In genomic region chr20:47612670-47613069, GRCh38 we compare ENCODE assay signal across 16 cellular contexts.
DNase-seq lines count a peak whose midpoint lies in the region; ATAC-seq, FAIRE-seq and TF ChIP-seq lines count a peak whose summit lies in the region.
"Had no signal": no experiment of that assay in that cellular context is flagged by ENCODE, and none has a peak within 500 bp of the region (broad histone marks: within the 10 kb centered on the region; RNA-seq: fewer than 3 reads in every experiment).

No MANE protein-coding gene starts in this region.

- H3K79me2 ChIP-seq in Karpas-422 (ENCODE audit: low read length) = peaks cover 88% of the 10 kb centered on the region

- no peak overlapping the region for H3K4me3 ChIP-seq in Karpas-422 (ENCODE audit: low read length)
- H3K4me3 ChIP-seq: neural progenitor cell, PC-9 had no signal

- H3K27me3 Mint-ChIP-seq in activated T-cell treated with anti-CD3 and anti-CD28 coated beads, Interleukin-2, amount 50 U/mL, for 24 hours = no peaks in the 10 kb centered on the region
- no peaks in the 10 kb centered on the region for H3K27me3 Mint-ChIP-seq in activated T-helper 17 cell treated with anti-CD3 and anti-CD28 coated beads, Interleukin-2, amount 50 U/mL, for 72 hours
- no peaks in the 10 kb centered on the region for H3K27me3 Mint-ChIP-seq in natural killer cell (ENCODE audit: low read depth in 2 of 2)

- H3K9me2 ChIP-seq in Karpas-422 (replicated peaks; ENCODE audit: insufficient read depth, low read length) = no peaks in the 10 kb centered on the region

- intact Hi-C loops in natural killer cell (cut with micrococcal nuclease) = no loop called here

- H3K36me3 Mint-ChIP-seq in activated T-cell treated with anti-CD3 and anti-CD28 coated beads, Interleukin-2, amount 50 U/mL, for 24 hours (ENCODE audit: low read depth) = peaks cover 74% of the 10 kb centered on the region
- H3K36me3 Mint-ChIP-seq in activated T-helper 17 cell treated with anti-CD3 and anti-CD28 coated beads, Interleukin-2, amount 50 U/mL, for 72 hours (ENCODE audit: low read depth) = peaks cover 53% of the 10 kb centered on the region
- no peaks in the 10 kb centered on the region for H3K36me3 Mint-ChIP-seq in natural killer cell
- H3K36me3 Mint-ChIP-seq: neural progenitor cell had no signal

- peak overlapping the region; percentile 40 for H3K4me2 ChIP-seq in Karpas-422 (ENCODE audit: low read depth, low read length, poor library complexity, severe bottlenecking)
- H3K4me2 ChIP-seq: neural progenitor cell, PC-9 had no signal

- H3K36me3 ChIP-seq in Karpas-422 (ENCODE audit: insufficient read depth, low read length) = no peaks in the 10 kb centered on the region
- H3K36me3 ChIP-seq: neural progenitor cell had no signal

- no peak for TF ChIP-seq POLR2A in GM12891 (IDR thresholded peaks at IDR 0.05; ENCODE audit: low read depth, low read length)

- peak overlapping the region; percentile 78 for H3K27ac ChIP-seq in Karpas-422 (ENCODE audit: low read length)
- H3K27ac ChIP-seq: neural progenitor cell, PC-9, VCaP had no signal

- no peaks in the 10 kb centered on the region for H3K9me3 ChIP-seq in Karpas-422 (ENCODE audit: low read length)

- H2AFZ ChIP-seq in Karpas-422 (ENCODE audit: low read length) = no peak overlapping the region
- H2AFZ ChIP-seq: neural progenitor cell, PC-9 had no signal

- DNase-seq in activated T-cell treated with anti-CD3 and anti-CD28 coated beads, Interleukin-2, amount 50 U/mL, for 24 hours = no peak
- DNase-seq in activated T-cell treated with anti-CD3 and anti-CD28 coated beads, Interleukin-2, amount 50 U/mL, for 1 hour = no peak
- DNase-seq in Karpas-422 (peak; percentile 60), natural killer cell (no peak), SIG-M5 (lab: John Stamatoyannopoulos, UW) (no peak), GM12891 (ENCODE audit: insufficient read length, low spot score) (no peak)
- DNase-seq: mesendoderm, NCI-H187 treated with DMSO at 0.1 percent for 48 hours, NCI-H526, PC-9 had no signal

- peaks cover 23% of the 10 kb centered on the region for H3K4me1 ChIP-seq in Karpas-422 (ENCODE audit: low read length)
- H3K4me1 ChIP-seq: neural progenitor cell had no signal

- TF ChIP-seq CTCF in natural killer cell (IDR thresholded peaks at IDR 0.05) = no peak

- peaks cover 83% of the 10 kb centered on the region for H3K4me1 Mint-ChIP-seq in activated T-cell treated with anti-CD3 and anti-CD28 coated beads, Interleukin-2, amount 50 U/mL, for 24 hours (ENCODE audit: low read depth)
- H3K4me1 Mint-ChIP-seq in activated T-helper 17 cell treated with anti-CD3 and anti-CD28 coated beads, Interleukin-2, amount 50 U/mL, for 72 hours = peaks cover 26% of the 10 kb centered on the region
- peaks cover 26 to 34% of the 10 kb centered on the region in 2 donors for H3K4me1 Mint-ChIP-seq in natural killer cell

- no peaks in the 10 kb centered on the region for H3K27me3 ChIP-seq in Karpas-422 (ENCODE audit: low read length)
- H3K27me3 ChIP-seq: neural progenitor cell had no signal

- no peak for ATAC-seq in activated T-helper 17 cell treated with anti-CD3 and anti-CD28 coated beads, Interleukin-2, amount 50 U/mL, for 72 hours (replicated peaks)
- no peak for ATAC-seq in natural killer cell
- no peak for ATAC-seq in GM21528 (IDR thresholded peaks at IDR 0.05; ENCODE audit: low FRiP score, unreplicated experiment)

- no peak overlapping the region for H3K9ac ChIP-seq in Karpas-422 (ENCODE audit: low read length)
- H3K9ac ChIP-seq: neural progenitor cell had no signal

- no peak for FAIRE-seq in GM12891 (lab: Jason Lieb, UNC)
- FAIRE-seq: D721Med, keratinocyte had no signal

- H4K20me1 ChIP-seq in Karpas-422 (ENCODE audit: insufficient read depth, low read depth, low read length) = no peaks in the 10 kb centered on the region

- peak overlapping the region; percentile 97 for H3K27ac Mint-ChIP-seq in activated T-cell treated with anti-CD3 and anti-CD28 coated beads, Interleukin-2, amount 50 U/mL, for 24 hours
- H3K27ac Mint-ChIP-seq in activated T-helper 17 cell treated with anti-CD3 and anti-CD28 coated beads, Interleukin-2, amount 50 U/mL, for 72 hours = peak overlapping the region; percentile 99
- peak overlapping the region; percentile 16 to 89 for H3K27ac Mint-ChIP-seq in natural killer cell
- H3K27ac Mint-ChIP-seq: neural progenitor cell had no signal

- no peaks in the 10 kb centered on the region for H3K9me3 Mint-ChIP-seq in activated T-cell treated with anti-CD3 and anti-CD28 coated beads, Interleukin-2, amount 50 U/mL, for 24 hours
- no peaks in the 10 kb centered on the region for H3K9me3 Mint-ChIP-seq in activated T-helper 17 cell treated with anti-CD3 and anti-CD28 coated beads, Interleukin-2, amount 50 U/mL, for 72 hours
- no peaks in the 10 kb centered on the region for H3K9me3 Mint-ChIP-seq in natural killer cell
- H3K9me3 Mint-ChIP-seq: neural progenitor cell had no signal

- H3K4me3 Mint-ChIP-seq in activated T-cell treated with anti-CD3 and anti-CD28 coated beads, Interleukin-2, amount 50 U/mL, for 24 hours = no peak overlapping the region
- H3K4me3 Mint-ChIP-seq in activated T-helper 17 cell treated with anti-CD3 and anti-CD28 coated beads, Interleukin-2, amount 50 U/mL, for 72 hours = peak overlapping the region; percentile 37
- H3K4me3 Mint-ChIP-seq in natural killer cell = no peak overlapping the region
- H3K4me3 Mint-ChIP-seq: neural progenitor cell had no signal

TF ChIP-seq in GM12891, 5 proteins besides CTCF, POLR2A, EP300 and RAD21:
- TF ChIP-seq TAF1 (IDR thresholded peaks at IDR 0.05; ENCODE audit: low read depth, low read length) (no peak), PAX5 (IDR thresholded peaks at IDR 0.05; ENCODE audit: insufficient read depth, low read length, severe bottlenecking) (no peak), POLR2AphosphoS5 (IDR thresholded peaks at IDR 0.05; ENCODE audit: low read depth, low read length) (no peak), SPI1 (IDR thresholded peaks at IDR 0.05; ENCODE audit: low read depth, low read length) (no peak), POU2F2 (IDR thresholded peaks at IDR 0.05; ENCODE audit: low read depth, low read length) (no peak)
